ENCODE assay signal across 1 cellular context in genomic region chr11:4161305-4161704, GRCh38.
TF ChIP-seq lines count a peak whose summit lies in the region.

No MANE protein-coding gene starts in this region.

TF ChIP-seq in GM23338, 12 proteins besides CTCF, POLR2A, EP300 and RAD21 (continued from another document):
- TF ChIP-seq ZNF462 (CRISPR knock-in tag; IDR thresholded peaks at IDR 0.05): no peak
- no peak for TF ChIP-seq ETS1 (IDR thresholded peaks at IDR 0.05)
